ENCODE assay signal across 9 cellular contexts in genomic region chr15:84816694-84817460, GRCh38. TPM values are rescaled to one million over a fixed set of nuclear protein-coding genes. Genes with fewer than 3 reads are reported as not detected.
DNase-seq lines count a peak whose midpoint lies in the region; ATAC-seq, FAIRE-seq and TF ChIP-seq lines count a peak whose summit lies in the region.
"Had no signal": no experiment of that assay in that cellular context is flagged by ENCODE, and none has a peak within 500 bp of the region (broad histone marks: within the 10 kb centered on the region; RNA-seq: fewer than 3 reads in every experiment).

Gene ALPK3 (plus strand): TSS chr15:84817356. CDS start chr15:84817453, 97 bp downstream.

- WGBS in H1 (ENCODE audit: extremely low coverage in 1 of 2, insufficient coverage in 1 of 2, insufficient read length in 1 of 2, insufficient replicate concordance in 2 of 2, low coverage in 1 of 2, low lambda C conversion rate in 2 of 2, missing lambda C conversion rate in 1 of 2), 2 experiments: 32% methylated on average over 19 of the region's 61 CpGs; no CpG with 5 or more reads in 1 of the 2 experiments
- WGBS in lung, 2 donors: 20 to 25% methylated on average over 56 to 61 of the region's 61 CpGs
- WGBS in suprapubic skin: 48% methylated on average over 27 of the region's 61 CpGs

- no peak within 1 kb of the TSS for H3K23ac ChIP-seq in H1 (ENCODE audit: insufficient read length)

- H2AFZ ChIP-seq in Loucy (ENCODE audit: low read length) (peak within 1 kb of the TSS; percentile 72), H1 (ENCODE audit: low read length) (peak within 1 kb of the TSS; percentile 89; the same call in 1 of the 2 replicates)

- no peaks in the 10 kb centered on the region for H4K20me1 ChIP-seq in Loucy (ENCODE audit: insufficient read depth, low read length, poor library complexity, severe bottlenecking)
- no peaks in the 10 kb centered on the region for H4K20me1 ChIP-seq in H1 (replicated peaks in 1 of 2; ENCODE audit: control insufficient read depth in 1 of 2, insufficient read depth in 2 of 2, low read length in 2 of 2)

- H4K91ac ChIP-seq in H1 (replicated peaks; ENCODE audit: insufficient read length, low read length): peak within 1 kb of the TSS; percentile 79

- H2BK120ac ChIP-seq in H1 (replicated peaks; ENCODE audit: low read depth, low read length): peak within 1 kb of the TSS; percentile 5

- peaks cover 3% of the 10 kb centered on the region for H3K4me1 Mint-ChIP-seq in T-helper 2 cell treated with Interferon-gamma antibody and Interleukin-4, amounts not matched to agents 5 μg/mL and 100 μg/mL, for 36 hours (ENCODE audit: low read depth)

- H3K9ac ChIP-seq in Loucy (ENCODE audit: low read depth, low read length, poor library complexity, severe bottlenecking) (peak within 1 kb of the TSS; percentile 20), H1 (replicated peaks in 1 of 4; ENCODE audit: extremely low read depth in 1 of 4, low read depth in 3 of 4, low read length in 3 of 4) (peak within 1 kb of the TSS in 3 of 4 experiments; percentile 29 to 58 (median 56); a peak in 5 of 7 replicates)

- H3K4me3 ChIP-seq in Loucy (ENCODE audit: low read length, poor library complexity, severe bottlenecking) (no peak within 1 kb of the TSS), H1 (ENCODE audit: extremely low read depth in 1 of 4, insufficient read depth in 2 of 4, low read depth in 3 of 4, low read length in 4 of 4) (peak within 1 kb of the TSS; percentile 18 to 53 (median 29)), lung (no peak within 1 kb of the TSS), suprapubic skin (peak within 1 kb of the TSS; percentile 19)

- H3K9me2 ChIP-seq in Loucy (replicated peaks; ENCODE audit: low read depth, low read length): no peaks in the 10 kb centered on the region

- H3F3A ChIP-seq in Loucy (ENCODE audit: low read depth): no peaks in the 10 kb centered on the region

- TF ChIP-seq EP300 in H1 (IDR thresholded peaks at IDR 0.05; ENCODE audit: borderline replicate concordance in 1 of 2, low read depth in 2 of 2, low read length in 2 of 2): no peak
- TF ChIP-seq EP300 in suprapubic skin (IDR thresholded peaks at IDR 0.05): no peak

- peak within 1 kb of the TSS; percentile 87 for H4K8ac ChIP-seq in H1 (ENCODE audit: extremely low read depth, insufficient read depth, low read length)

- peak within 1 kb of the TSS; percentile 84; the same call in 1 of the 2 replicates for H2BK5ac ChIP-seq in H1 (ENCODE audit: low read depth, low read length)

- ATAC-seq in lung (ENCODE audit: insufficient read depth, low FRiP score) (peak; percentile 46), HG03039 (IDR thresholded peaks at IDR 0.05; ENCODE audit: unreplicated experiment) (no peak), HG03442 (IDR thresholded peaks at IDR 0.05; ENCODE audit: unreplicated experiment) (no peak), HG03139 (IDR thresholded peaks at IDR 0.05; ENCODE audit: unreplicated experiment) (no peak)

- H3K27me3 Mint-ChIP-seq in T-helper 2 cell treated with Interferon-gamma antibody and Interleukin-4, amounts not matched to agents 5 μg/mL and 100 μg/mL, for 36 hours (ENCODE audit: low read depth): peaks cover 6% of the 10 kb centered on the region

- H2BK20ac ChIP-seq in H1 (ENCODE audit: low read length): peak within 1 kb of the TSS; percentile 97; the same call in 1 of the 2 replicates

- no peak within 1 kb of the TSS for H3K14ac ChIP-seq in H1 (ENCODE audit: insufficient read length)

- H3K27me3 ChIP-seq in Loucy (ENCODE audit: insufficient read depth, low read length, poor library complexity, severe bottlenecking) (no peaks in the 10 kb centered on the region), H1 (replicated peaks in 1 of 4; ENCODE audit: control insufficient read depth in 3 of 4, extremely low read depth in 1 of 4, insufficient read depth in 3 of 4, low read length in 3 of 4) (peaks cover 0 to 3% (median 0%) of the 10 kb centered on the region in 4 experiments; a peak in 2 of 7 replicates), lung (ENCODE audit: control insufficient read depth, insufficient read depth) (no peaks in the 10 kb centered on the region), suprapubic skin (no peaks in the 10 kb centered on the region)

- peak within 1 kb of the TSS; percentile 26 for H3K4me2 ChIP-seq in Loucy (ENCODE audit: low read depth, low read length, poor library complexity, severe bottlenecking)
- peak within 1 kb of the TSS; percentile 62 to 65 for H3K4me2 ChIP-seq in H1 (ENCODE audit: insufficient read depth in 1 of 2, low read depth in 2 of 2, low read length in 2 of 2)

- DNase-seq in H1 (ENCODE audit: low read depth in 1 of 2, low spot score in 2 of 2) (peak in 1 of 2 experiments; percentile 85), lung (ENCODE audit: low spot score) (no peak), suprapubic skin (ENCODE audit: low spot score in 2 of 2) (no peak)
- DNase-seq in T-helper 2 cell treated with Interferon-gamma antibody and Interleukin-4, amounts not matched to agents 5 μg/mL and 100 μg/mL, for 36 hours (ENCODE audit: low spot score): no peak

- TF ChIP-seq RAD21 in H1 (IDR thresholded peaks at IDR 0.05 in 1 of 2, conservative IDR thresholded peaks at IDR 0.05 in 1 of 2; ENCODE audit: low read depth in 2 of 2, low read length in 2 of 2): no peak; a peak in 1 of 4 replicates

- peaks cover 2% of the 10 kb centered on the region; the same call in 1 of the 2 replicates for H3K23me2 ChIP-seq in H1 (ENCODE audit: low read depth, low read length)

- CTCF ChIA-PET in H1 (lab: Charles Lee; ENCODE audit: partially characterized antibody): interaction anchor here (0.9 to 5.0 kb wide), 9 partner anchors 8 to 160 kb away, joined by 3 to 40 read pairs (median 4); no protein-coding TSS in a partner anchor

- H3K36me3 ChIP-seq in Loucy (ENCODE audit: insufficient read depth, low read length): no peaks in the 10 kb centered on the region
- no peaks in the 10 kb centered on the region for H3K36me3 ChIP-seq in H1 (ENCODE audit: control insufficient read depth in 2 of 4, insufficient read depth in 4 of 4, low read length in 3 of 4)
- H3K36me3 ChIP-seq in lung (ENCODE audit: control insufficient read depth in 2 of 2, insufficient read depth in 2 of 2, low read length in 2 of 2): no peaks in the 10 kb centered on the region
- no peaks in the 10 kb centered on the region for H3K36me3 ChIP-seq in suprapubic skin

- 0 out of 2 replicates have a peak within 1 kb of the TSS, but pooled peaks have one; percentile 3 for H3K27ac ChIP-seq in H1 (ENCODE audit: low read depth, low read length)
- H3K27ac ChIP-seq in lung (ENCODE audit: low read depth in 1 of 2, low read length in 1 of 2): peak within 1 kb of the TSS; percentile 86 to 88
- no peak within 1 kb of the TSS for H3K27ac ChIP-seq in suprapubic skin

- H3K9me3 Mint-ChIP-seq in T-helper 2 cell treated with Interferon-gamma antibody and Interleukin-4, amounts not matched to agents 5 μg/mL and 100 μg/mL, for 36 hours: no peaks in the 10 kb centered on the region

- FAIRE-seq in H1 (lab: Jason Lieb, UNC): no peak
- FAIRE-seq: bronchial epithelial cell had no signal

- H3K79me1 ChIP-seq in H1 (ENCODE audit: low read depth, low read length): 0 out of 2 replicates have a peak, but pooled peaks cover 4% of the 10 kb centered on the region

- POLR2A ChIA-PET in H1 (lab: Charles Lee; ENCODE audit: partially characterized antibody): interaction anchor here (0.6 to 3.3 kb wide), 18 partner anchors 9 to 223 kb away, joined by 3 to 16 read pairs (median 4); partner anchors contain the start of genes SEC11A and WDR73

- H3K4me1 ChIP-seq in Loucy (ENCODE audit: insufficient read depth, low read length, poor library complexity, severe bottlenecking): peaks cover 13% of the 10 kb centered on the region
- H3K4me1 ChIP-seq in H1 (replicated peaks in 1 of 4; ENCODE audit: control insufficient read depth in 3 of 4, insufficient read depth in 4 of 4, low read length in 3 of 4): peaks cover 9 to 22% (median 18%) of the 10 kb centered on the region in 4 experiments
- peaks cover 8 to 25% of the 10 kb centered on the region in 2 donors for H3K4me1 ChIP-seq in lung (ENCODE audit: control insufficient read depth in 2 of 2, insufficient read depth in 2 of 2, low read length in 2 of 2)
- H3K4me1 ChIP-seq in suprapubic skin: peaks cover 14% of the 10 kb centered on the region

- peak within 1 kb of the TSS; percentile 78; the same call in 1 of the 2 replicates for H2BK15ac ChIP-seq in H1 (ENCODE audit: low read length)

- no peaks in the 10 kb centered on the region for H3K79me2 ChIP-seq in Loucy (ENCODE audit: insufficient read depth, low read length)
- no peaks in the 10 kb centered on the region for H3K79me2 ChIP-seq in H1 (ENCODE audit: control insufficient read depth in 1 of 2, insufficient read depth in 2 of 2, low read length in 2 of 2)

- peak within 1 kb of the TSS; percentile 27 for H3K56ac ChIP-seq in H1 (replicated peaks; ENCODE audit: insufficient read length, low read depth, low read length)

- peak within 1 kb of the TSS; percentile 25 for H3K4ac ChIP-seq in H1 (replicated peaks; ENCODE audit: insufficient read length, low read depth, low read length)

- H3K18ac ChIP-seq in H1 (ENCODE audit: extremely low read depth, low read length): peak within 1 kb of the TSS; percentile 88

- H2BK12ac ChIP-seq in H1 (ENCODE audit: low read depth, low read length): peak within 1 kb of the TSS; percentile 79

- H2AK5ac ChIP-seq in H1 (ENCODE audit: low read depth, low read length): peak within 1 kb of the TSS; percentile 68

- no peak within 1 kb of the TSS for H3K4me3 Mint-ChIP-seq in T-helper 2 cell treated with Interferon-gamma antibody and Interleukin-4, amounts not matched to agents 5 μg/mL and 100 μg/mL, for 36 hours

- H3K27ac Mint-ChIP-seq in T-helper 2 cell treated with Interferon-gamma antibody and Interleukin-4, amounts not matched to agents 5 μg/mL and 100 μg/mL, for 36 hours: no peak within 1 kb of the TSS

- H3K9me3 ChIP-seq in Loucy (ENCODE audit: insufficient read depth, low read depth, low read length) (no peaks in the 10 kb centered on the region), H1 (ENCODE audit: insufficient read depth in 2 of 2, low read depth in 1 of 2, low read length in 1 of 2) (no peaks in the 10 kb centered on the region), lung (ENCODE audit: control insufficient read depth in 2 of 2, insufficient read depth in 1 of 2, low read length in 1 of 2) (no peaks in the 10 kb centered on the region), suprapubic skin (no peaks in the 10 kb centered on the region)

- TF ChIP-seq POLR2A in H1 (IDR thresholded peaks at IDR 0.05; ENCODE audit: control extremely low read depth in 1 of 2, low read depth in 2 of 2, low read length in 2 of 2) (no peak; a peak in 1 of 3 replicates), suprapubic skin (IDR thresholded peaks at IDR 0.05) (no peak)

- TF ChIP-seq CTCF in Loucy (conservative IDR thresholded peaks at IDR 0.05; ENCODE audit: low read length): no peak
- peak in 1 of 3 experiments; percentile 23; a peak in 1 of 4 replicates for TF ChIP-seq CTCF in H1 (IDR thresholded peaks at IDR 0.05; ENCODE audit: control extremely low read depth in 1 of 3, insufficient read depth in 1 of 3, low read depth in 1 of 3, low read length in 3 of 3)
- no peak for TF ChIP-seq CTCF in lung (IDR thresholded peaks at IDR 0.05; ENCODE audit: control extremely low read depth, extremely low read depth)
- no peak for TF ChIP-seq CTCF in suprapubic skin (IDR thresholded peaks at IDR 0.05)

- H4K5ac ChIP-seq in H1 (ENCODE audit: insufficient read length, low read depth, low read length): peak within 1 kb of the TSS; percentile 6

- peaks cover 3% of the 10 kb centered on the region for H3K36me3 Mint-ChIP-seq in T-helper 2 cell treated with Interferon-gamma antibody and Interleukin-4, amounts not matched to agents 5 μg/mL and 100 μg/mL, for 36 hours (ENCODE audit: low read depth)

RNA-seq across cellular contexts. Expression of gene ALPK3, which starts in this region (rescaled TPM):
- total RNA-seq in H1 (2021; fragmentation: NEBNext Ultra II Directional; extraction: Animal tissue kit (Norgen Biotek cat#: 25700)): 16.0 and 19.2 TPM in 2 replicates
- polyA plus RNA-seq in H1 (2011; rRNA removed): 4.4 and 4.9 TPM in 2 replicates
- 4.2 TPM for polyA plus RNA-seq in H1 (2011; cell fraction: cytosol; rRNA removed)
- polyA plus RNA-seq in H1 (2011; cell fraction: nucleus; rRNA removed): 10.3 TPM
- 7.6 to 11.5 TPM (median 8.7 TPM) in 4 replicates for polyA plus RNA-seq in H1 (2012, experiment 1 of 2)
- polyA plus RNA-seq in H1 (2012, experiment 2 of 2): 4.6 TPM
- 6.6 TPM for polyA plus RNA-seq in H1 (2013, experiment 1 of 2)
- polyA plus RNA-seq in H1 (2013, experiment 2 of 2): 5.8 TPM
- polyA minus RNA-seq in H1 (2011; rRNA and poly(A)+ RNA removed): 9.1 and 14.5 TPM in 2 replicates
- polyA minus RNA-seq in H1 (2011; cell fraction: cytosol; rRNA and poly(A)+ RNA removed): 5.1 TPM
- polyA minus RNA-seq in H1 (2011; cell fraction: nucleus; rRNA and poly(A)+ RNA removed): 7.5 TPM
- 10 to 100 TPM in 1 of 2 donors, 1 to 10 TPM in 1; 8.2 to 12.2 TPM for total RNA-seq in lung
- 1 to 10 TPM; 3.1 to 4.2 TPM for polyA plus RNA-seq in lung
- total RNA-seq in suprapubic skin: 1 to 10 TPM in 2 of 4 donors, under 1 TPM in 2; 0.42 to 7.5 (median 1.1) TPM

Comparison
In these comparisons a context has a peak if more than half of its experiments do, and no peak if none do; other contexts are left out.
1. H3K4me3 ChIP-seq: peak in H1 (4 of 4) and suprapubic skin (single experiment); none in Loucy (single experiment) and lung (single experiment).